33 cellular contexts compared by ENCODE assay signal in genomic region chr22:19661156-19661555, GRCh38. TPM values are rescaled to one million over a fixed set of nuclear protein-coding genes. Genes with fewer than 3 reads are reported as not detected.
"Had no signal": no experiment of that assay in that cellular context is flagged by ENCODE, and none has a peak within 500 bp of the region (broad histone marks: within the 10 kb centered on the region; RNA-seq: fewer than 3 reads in every experiment).

No MANE protein-coding gene starts in this region.

- H3K4me2 ChIP-seq: hepatocyte, smooth muscle cell had no signal

- H3K4me1 ChIP-seq: left lung had no signal

- H3K79me2 ChIP-seq: hepatocyte had no signal

- H3K27ac ChIP-seq: adrenal gland, ascending aorta, brain microvascular endothelial cell, dorsolateral prefrontal cortex, esophagus muscularis mucosa, hepatocyte, left lung, sigmoid colon, stomach, suprapubic skin, transverse colon, vagina had no signal

- H3K4me3 Mint-ChIP-seq: activated B cell treated with CpG ODN at 0.5 μM for 24 hours; activated CD4-positive, alpha-beta T cell treated with anti-CD3 and anti-CD28 coated beads for 36 hours; activated naive CD8-positive, alpha-beta T cell; activated T-cell treated with anti-CD3 and anti-CD28 coated beads, Interleukin-2, amount 50 U/mL, for 24 hours; activated T-helper 17 cell treated with anti-CD3 and anti-CD28 coated beads, Interleukin-2, amount 50 U/mL, for 72 hours; effector memory CD8-positive, alpha-beta T cell; naive thymus-derived CD4-positive, alpha-beta T cell; neural crest cell; stimulated activated memory B cell treated with anti-CD40 and anti-IgM and Interleukin-4, amounts not matched to agents 10 μg/mL and 1 μg/mL and 100 μg/mL, for 72 hours had no signal

- H3K27ac Mint-ChIP-seq: activated B cell treated with CpG ODN at 0.5 μM for 24 hours; activated CD4-positive, alpha-beta T cell treated with anti-CD3 and anti-CD28 coated beads for 36 hours; activated naive CD8-positive, alpha-beta T cell; activated T-cell treated with anti-CD3 and anti-CD28 coated beads, Interleukin-2, amount 50 U/mL, for 24 hours; activated T-helper 17 cell treated with anti-CD3 and anti-CD28 coated beads, Interleukin-2, amount 50 U/mL, for 72 hours; effector memory CD8-positive, alpha-beta T cell; stimulated activated memory B cell treated with anti-CD40 and anti-IgM and Interleukin-4, amounts not matched to agents 10 μg/mL and 1 μg/mL and 100 μg/mL, for 72 hours had no signal

- H3K4me1 Mint-ChIP-seq: activated B cell treated with CpG ODN at 0.5 μM for 24 hours; activated CD4-positive, alpha-beta T cell treated with anti-CD3 and anti-CD28 coated beads for 36 hours; activated T-helper 17 cell treated with anti-CD3 and anti-CD28 coated beads, Interleukin-2, amount 50 U/mL, for 72 hours; stimulated activated memory B cell treated with anti-CD40 and anti-IgM and Interleukin-4, amounts not matched to agents 10 μg/mL and 1 μg/mL and 100 μg/mL, for 72 hours had no signal

- H3K27me3 ChIP-seq: adrenal gland, ascending aorta, brain microvascular endothelial cell, dorsolateral prefrontal cortex, hepatocyte, suprapubic skin, transverse colon, vagina had no signal

- H3K4me3 ChIP-seq: adrenal gland, ascending aorta, dorsolateral prefrontal cortex, esophagus muscularis mucosa, hepatocyte, left lung, lung, sigmoid colon, smooth muscle cell, stomach, suprapubic skin, transverse colon, vagina had no signal

- FAIRE-seq: colon, frontal cortex had no signal

- H2AFZ ChIP-seq: hepatocyte had no signal

- H3K9me3 ChIP-seq: adrenal gland, ascending aorta, esophagus muscularis mucosa, left lung, sigmoid colon, stomach, suprapubic skin, transverse colon, vagina had no signal

- H3K36me3 ChIP-seq: adrenal gland, ascending aorta, brain microvascular endothelial cell, esophagus muscularis mucosa, left lung, sigmoid colon, stomach, suprapubic skin, transverse colon, vagina had no signal

- DNase-seq: activated B cell treated with CpG ODN at 0.5 μM for 24 hours; activated CD4-positive, alpha-beta T cell treated with anti-CD3 and anti-CD28 coated beads for 36 hours; activated CD4-positive, alpha-beta T cell treated with anti-CD3 and anti-CD28 coated beads, Interleukin-2, amount 50 U/mL, for 4 hours; activated CD8-positive, alpha-beta memory T cell treated with anti-CD3 and anti-CD28 coated beads for 24 hours; activated CD8-positive, alpha-beta memory T cell treated with anti-CD3 and anti-CD28 coated beads, Interleukin-2, amount 50 U/mL, for 4 hours; activated T-cell treated with anti-CD3 and anti-CD28 coated beads, Interleukin-2, amount 50 U/mL, for 24 hours; brain microvascular endothelial cell; caudate nucleus; dorsolateral prefrontal cortex; effector memory CD8-positive, alpha-beta T cell; glutamatergic neuron; kidney glomerular epithelial cell; left lung; naive thymus-derived CD4-positive, alpha-beta T cell; occipital lobe; sigmoid colon; stimulated activated CD4-positive, alpha-beta T cell treated with anti-CD3 and anti-CD28 coated beads, Interleukin-15, amount 100 ng/mL, for 24 hours; stomach; transverse colon had no signal

- ATAC-seq: activated CD4-positive, alpha-beta T cell treated with anti-CD3 and anti-CD28 coated beads for 36 hours; activated T-helper 17 cell treated with anti-CD3 and anti-CD28 coated beads, Interleukin-2, amount 50 U/mL, for 72 hours; effector memory CD8-positive, alpha-beta T cell; left lung; naive thymus-derived CD4-positive, alpha-beta T cell; stimulated activated memory B cell treated with anti-CD40 and anti-IgM and Interleukin-4, amounts not matched to agents 10 μg/mL and 1 μg/mL and 100 μg/mL, for 72 hours had no signal

- H3K9me3 Mint-ChIP-seq: activated B cell treated with CpG ODN at 0.5 μM for 24 hours; activated T-cell treated with anti-CD3 and anti-CD28 coated beads, Interleukin-2, amount 50 U/mL, for 24 hours; activated T-helper 17 cell treated with anti-CD3 and anti-CD28 coated beads, Interleukin-2, amount 50 U/mL, for 72 hours; effector memory CD8-positive, alpha-beta T cell; naive thymus-derived CD4-positive, alpha-beta T cell; neural crest cell; stimulated activated memory B cell treated with anti-CD40 and anti-IgM and Interleukin-4, amounts not matched to agents 10 μg/mL and 1 μg/mL and 100 μg/mL, for 72 hours had no signal

- H3K27me3 Mint-ChIP-seq: activated B cell treated with CpG ODN at 0.5 μM for 24 hours; activated CD4-positive, alpha-beta T cell treated with anti-CD3 and anti-CD28 coated beads for 36 hours; activated naive CD8-positive, alpha-beta T cell; activated T-cell treated with anti-CD3 and anti-CD28 coated beads, Interleukin-2, amount 50 U/mL, for 24 hours had no signal

- H3K36me3 Mint-ChIP-seq: activated naive CD8-positive, alpha-beta T cell; naive thymus-derived CD4-positive, alpha-beta T cell; stimulated activated memory B cell treated with anti-CD40 and anti-IgM and Interleukin-4, amounts not matched to agents 10 μg/mL and 1 μg/mL and 100 μg/mL, for 72 hours had no signal

RNA-seq across cellular contexts. Expression of gene SEPTIN5, which starts 53.1 kb away (rescaled TPM):
- total RNA-seq: activated B cell treated with CpG ODN at 0.5 μM for 24 hours had no signal
